Comparison of ENCODE assay signal across 8 cellular contexts in the genomic region with DNA sequence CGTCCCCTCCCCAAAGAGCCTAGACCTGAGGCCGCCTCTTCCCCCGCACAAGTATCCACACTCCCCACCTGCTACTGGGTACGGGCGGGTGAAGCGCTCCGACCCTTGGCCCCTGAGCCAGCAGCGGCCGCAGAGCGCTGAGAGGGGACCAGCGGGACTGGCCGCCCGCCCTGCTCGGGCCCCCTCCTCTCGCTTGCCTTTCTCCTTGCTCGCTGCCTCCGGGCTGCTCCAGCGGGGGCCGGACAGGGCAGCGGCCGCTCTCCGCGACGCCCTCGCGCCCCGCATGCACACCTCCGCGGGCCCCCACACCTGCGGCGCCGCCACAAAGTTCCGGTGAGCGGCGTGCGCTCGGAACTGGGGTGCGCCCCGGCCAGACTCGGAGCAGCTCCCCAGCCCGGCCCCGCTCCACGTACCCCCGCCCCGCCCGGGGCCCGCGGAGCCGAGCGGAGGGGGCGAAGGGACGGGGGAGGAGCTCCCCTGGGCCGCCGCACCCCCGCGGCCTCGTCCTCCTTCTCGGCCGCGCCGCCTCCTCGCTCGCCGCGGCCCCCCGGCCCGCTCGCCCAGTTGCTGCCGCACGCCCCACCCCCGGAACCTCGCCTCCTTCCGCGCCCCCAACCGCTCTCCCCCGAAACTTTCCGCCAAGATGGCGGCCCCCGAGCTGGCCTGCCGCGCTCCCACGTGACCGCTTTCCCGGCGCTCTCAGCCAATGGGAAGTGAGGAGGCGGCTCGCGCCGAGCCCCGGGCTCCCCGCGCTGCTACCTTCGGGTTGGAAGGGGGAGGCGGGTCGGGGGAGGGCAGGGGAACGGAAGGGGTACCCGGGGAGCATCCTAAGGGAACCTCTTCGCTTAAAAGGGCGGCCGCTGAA. TPM values are rescaled to one million over a fixed set of nuclear protein-coding genes. Genes with fewer than 3 reads are reported as not detected.
DNase-seq lines count a peak whose midpoint lies in the region; ATAC-seq and TF ChIP-seq lines count a peak whose summit lies in the region.

No MANE protein-coding gene starts in this region.

- peaks cover 24 to 42% (median 34%) of the 10 kb centered on the region in 10 experiments for H3K4me1 ChIP-seq in BLaER1 treated with 17β-estradiol and CSF1 and Interleukin-3, amounts not matched to agents 10 nM and 100 nM

- H3K4me2 ChIP-seq in BLaER1 treated with 17β-estradiol and CSF1 and Interleukin-3, amounts not matched to agents 10 nM and 100 nM: peak overlapping the region; percentile 89 to 99 (median 96)

- H4K20me1 ChIP-seq in BLaER1 treated with 17β-estradiol and CSF1 and Interleukin-3, amounts not matched to agents 10 nM and 100 nM: peaks cover 0 to 30% (median 0%) of the 10 kb centered on the region in 11 experiments; a peak in 7 of 22 replicates

- H3K36me3 ChIP-seq in BLaER1 treated with 17β-estradiol and CSF1 and Interleukin-3, amounts not matched to agents 10 nM and 100 nM: peaks cover 5 to 37% (median 29%) of the 10 kb centered on the region in 11 experiments; a peak in 21 of 22 replicates

- H3K27me3 ChIP-seq in BLaER1 treated with 17β-estradiol and CSF1 and Interleukin-3, amounts not matched to agents 10 nM and 100 nM: peaks cover 0 to 19% (median 15%) of the 10 kb centered on the region in 11 experiments; a peak in 20 of 22 replicates

- H3K27ac ChIP-seq in BLaER1 treated with 17β-estradiol and CSF1 and Interleukin-3, amounts not matched to agents 10 nM and 100 nM: peak overlapping the region; percentile 87 to 94 (median 91)

- TF ChIP-seq CTCF in lower leg skin (IDR thresholded peaks at IDR 0.05): no peak

- no peaks in the 10 kb centered on the region for H3K9me3 ChIP-seq in BLaER1 treated with 17β-estradiol and CSF1 and Interleukin-3, amounts not matched to agents 10 nM and 100 nM (replicated peaks in 1 of 11)

- WGBS in lower leg skin, 2 donors: 1 to 2% methylated on average over 39 to 46 of the region's 100 CpGs

- DNase-seq in NCI-H524 treated with DMSO at 0.1 percent for 48 hours (lab: John Stamatoyannopoulos, UW) (peak; percentile 60), dermis microvascular lymphatic vessel endothelial cell (ENCODE audit: low read depth in 2 of 2) (peak; percentile 71 to 90), lower leg skin (ENCODE audit: low spot score in 2 of 2) (peak; percentile 84 to 97)
- DNase-seq in activated CD4-positive, alpha-beta T cell treated with anti-CD3 and anti-CD28 coated beads, Interleukin-2, amount 50 U/mL, for 24 hours (ENCODE audit: low read depth in 1 of 2, low spot score in 1 of 2): peak; percentile 77 to 83
- peak; percentile 88 to 89 for DNase-seq in stimulated activated CD4-positive, alpha-beta T cell treated with anti-CD3 and anti-CD28 coated beads, Interleukin-4, amount 100 ng/mL, for 4 hours

- ATAC-seq in GM19372 (IDR thresholded peaks at IDR 0.05; ENCODE audit: low read depth, unreplicated experiment) (peak; percentile 74), HG03469 (IDR thresholded peaks at IDR 0.05; ENCODE audit: unreplicated experiment) (peak; percentile 37)

- intact Hi-C loops in lower leg skin (cut with DNase I; ENCODE audit: low total_unique reads): no loop called here

- no peak for TF ChIP-seq POLR2A in lower leg skin (IDR thresholded peaks at IDR 0.05)

- peak overlapping the region; percentile 87 to 95 (median 92) for H3K9ac ChIP-seq in BLaER1 treated with 17β-estradiol and CSF1 and Interleukin-3, amounts not matched to agents 10 nM and 100 nM

- peak overlapping the region; percentile 80 to 98 (median 92) for H3K4me3 ChIP-seq in BLaER1 treated with 17β-estradiol and CSF1 and Interleukin-3, amounts not matched to agents 10 nM and 100 nM
- peak overlapping the region; percentile 92 for H3K4me3 ChIP-seq in lower leg skin (ENCODE audit: low read depth, poor library complexity, severe bottlenecking)

RNA-seq across cellular contexts. Expression of gene DLG1, which starts 0.7 kb away (rescaled TPM):
- 56.7 and 109 TPM in 2 replicates for total RNA-seq in dermis microvascular lymphatic vessel endothelial cell
- total RNA-seq in lower leg skin: 10 to 100 TPM; 71.4 to 96.7 (median 88.5) TPM

Comparison
In these comparisons a context has a peak if more than half of its experiments do, and no peak if none do; other contexts are left out.
1. Peak in every context shown above with its lines: DNase-seq, ATAC-seq, H3K4me3 ChIP-seq and H3K27ac ChIP-seq.